In genomic region chr10:63464402-63465292, GRCh38 we compare ENCODE assay signal across 8 cellular contexts. TPM values are rescaled to one million over a fixed set of nuclear protein-coding genes. Genes with fewer than 3 reads are reported as not detected.
DNase-seq lines count a peak whose midpoint lies in the region; ATAC-seq and TF ChIP-seq lines count a peak whose summit lies in the region.

No MANE protein-coding gene starts in this region.

- POLR2A ChIA-PET in activated CD4-positive, alpha-beta memory T cell treated with anti-CD3 and anti-CD28 coated beads for 36 hours (lab: Charles Lee) = interaction anchor here (0.5 to 0.7 kb wide), 3 partner anchors 52 to 228 kb away, joined by 3 to 8 read pairs (median 4); no protein-coding TSS in a partner anchor

- no peaks in the 10 kb centered on the region for H3K9me3 Mint-ChIP-seq in activated CD4-positive, alpha-beta memory T cell treated with anti-CD3 and anti-CD28 coated beads for 36 hours

- no peak for TF ChIP-seq POLR2A in ovary (IDR thresholded peaks at IDR 0.05)

- H3K27ac Mint-ChIP-seq in activated CD4-positive, alpha-beta memory T cell treated with anti-CD3 and anti-CD28 coated beads for 36 hours = no peak overlapping the region

- H3K4me1 ChIP-seq in HUES64 (ENCODE audit: insufficient read depth, low read length) (peaks cover 13% of the 10 kb centered on the region; the same call in 1 of the 2 replicates), ovary (ENCODE audit: insufficient read depth) (no peaks in the 10 kb centered on the region)

- no peaks in the 10 kb centered on the region for H3K27me3 Mint-ChIP-seq in activated CD4-positive, alpha-beta memory T cell treated with anti-CD3 and anti-CD28 coated beads for 36 hours

- H3K9me3 ChIP-seq in HUES64 (ENCODE audit: insufficient read depth, low read depth, low read length) (no peaks in the 10 kb centered on the region), ovary (no peaks in the 10 kb centered on the region)

- H3K4me3 ChIP-seq in GM12864 (ENCODE audit: low read depth, low read length) = peak overlapping the region; percentile 99
- peak overlapping the region; percentile 94 for H3K4me3 ChIP-seq in HUES64 (ENCODE audit: low read length)
- peak overlapping the region; percentile 79 to 87 for H3K4me3 ChIP-seq in foreskin fibroblast (ENCODE audit: low read depth in 1 of 2, low read length in 2 of 2)
- H3K4me3 ChIP-seq in ovary = peak overlapping the region; percentile 66

- CTCF ChIA-PET in activated CD4-positive, alpha-beta memory T cell treated with anti-CD3 and anti-CD28 coated beads for 36 hours (lab: Charles Lee) = interaction anchor here (0.5 to 3.0 kb wide), 10 partner anchors 14 to 299 kb away, joined by 3 to 12 read pairs (median 5); no protein-coding TSS in a partner anchor

- H3K36me3 ChIP-seq in HUES64 (ENCODE audit: insufficient read depth, low read length) (no peaks in the 10 kb centered on the region), ovary (no peaks in the 10 kb centered on the region)

- ATAC-seq in GM21529 (IDR thresholded peaks at IDR 0.05; ENCODE audit: unreplicated experiment) = peak; percentile 43

- H3K27me3 ChIP-seq in HUES64 (ENCODE audit: insufficient read depth, low read length) (no peaks in the 10 kb centered on the region), ovary (no peaks in the 10 kb centered on the region)

- intact Hi-C loops in activated CD4-positive, alpha-beta memory T cell treated with anti-CD3 and anti-CD28 coated beads for 36 hours (cut with micrococcal nuclease) = loop anchor here (1.0 to 5.0 kb wide), 3 partner anchors 56 to 237 kb away; no protein-coding TSS in a partner anchor
- intact Hi-C loops in ovary (cut with DNase I) = loop anchor here in 2 of 4 donors (2.0 to 5.0 kb wide), 3 partner anchors 163 to 248 kb away; no protein-coding TSS in a partner anchor

- no peak for TF ChIP-seq EP300 in ovary (IDR thresholded peaks at IDR 0.05)

- H3K27ac ChIP-seq in HUES64 (ENCODE audit: low read depth, low read length) = peak overlapping the region; percentile 89
- H3K27ac ChIP-seq in ovary = peak overlapping the region; percentile 92 to 95

- peak overlapping the region; percentile 89 for H3K9ac ChIP-seq in HUES64 (ENCODE audit: low read depth, low read length)

- H3K4me1 Mint-ChIP-seq in activated CD4-positive, alpha-beta memory T cell treated with anti-CD3 and anti-CD28 coated beads for 36 hours (ENCODE audit: low read depth) = peaks cover 16% of the 10 kb centered on the region

- H3K36me3 Mint-ChIP-seq in activated CD4-positive, alpha-beta memory T cell treated with anti-CD3 and anti-CD28 coated beads for 36 hours = no peaks in the 10 kb centered on the region

- WGBS in HUES64 = 5% methylated on average over 35 of the region's 35 CpGs
- WGBS in ovary, 3 donors = 6 to 7% (median 7%) methylated on average over 30 to 35 of the region's 35 CpGs

- no peak for DNase-seq in GM12864 (ENCODE audit: low read depth)
- no peak for DNase-seq in activated CD4-positive, alpha-beta memory T cell treated with anti-CD3 and anti-CD28 coated beads for 36 hours
- no peak for DNase-seq in foreskin fibroblast
- no peak for DNase-seq in ovary
- DNase-seq in NCI-H2081 treated with DMSO at 0.1 percent for 48 hours (lab: John Stamatoyannopoulos, UW) = no peak
- no peak for DNase-seq in HuH-7 (ENCODE audit: low spot score)

- H3K4me3 Mint-ChIP-seq in activated CD4-positive, alpha-beta memory T cell treated with anti-CD3 and anti-CD28 coated beads for 36 hours = peak overlapping the region; percentile 91

- TF ChIP-seq CTCF in GM12864 (IDR thresholded peaks at IDR 0.05; ENCODE audit: low read depth, low read length, missing control alignments) (no peak), foreskin fibroblast (IDR thresholded peaks at IDR 0.05; ENCODE audit: low read depth, low read length) (no peak), ovary (IDR thresholded peaks at IDR 0.05) (no peak)

RNA-seq across cellular contexts. Expression of gene JMJD1C, which starts 1.1 kb away (rescaled TPM):
- 86.9 TPM for polyA plus RNA-seq in HUES64 (2013, experiment 1 of 2)
- polyA plus RNA-seq in HUES64 (2013, experiment 2 of 2) = 94.8 TPM
- 10 to 100 TPM; 42.6 to 47.3 TPM for total RNA-seq in activated CD4-positive, alpha-beta memory T cell treated with anti-CD3 and anti-CD28 coated beads for 36 hours
- 100 to 1,000 TPM in 2 of 7 donors, 10 to 100 TPM in 5; 70.9 to 140 (median 80.1) TPM for total RNA-seq in ovary
- 10 to 100 TPM; 45.4 to 46.4 TPM for polyA plus RNA-seq in ovary

RNA-seq across cellular contexts. Expression of gene REEP3, which starts 56.6 kb away (rescaled TPM):
- polyA plus RNA-seq in HUES64 (2013, experiment 1 of 2) = 13.1 TPM
- polyA plus RNA-seq in HUES64 (2013, experiment 2 of 2) = 16.8 TPM
- total RNA-seq in activated CD4-positive, alpha-beta memory T cell treated with anti-CD3 and anti-CD28 coated beads for 36 hours = 10 to 100 TPM; 19.5 to 20.7 TPM
- total RNA-seq in ovary = 10 to 100 TPM; 21.4 to 30.5 (median 29.4) TPM
- 10 to 100 TPM in 1 of 2 donors, 1 to 10 TPM in 1; 9.3 to 18.4 TPM for polyA plus RNA-seq in ovary
